Comparison of ENCODE assay signal across 16 cellular contexts in the genomic region with DNA sequence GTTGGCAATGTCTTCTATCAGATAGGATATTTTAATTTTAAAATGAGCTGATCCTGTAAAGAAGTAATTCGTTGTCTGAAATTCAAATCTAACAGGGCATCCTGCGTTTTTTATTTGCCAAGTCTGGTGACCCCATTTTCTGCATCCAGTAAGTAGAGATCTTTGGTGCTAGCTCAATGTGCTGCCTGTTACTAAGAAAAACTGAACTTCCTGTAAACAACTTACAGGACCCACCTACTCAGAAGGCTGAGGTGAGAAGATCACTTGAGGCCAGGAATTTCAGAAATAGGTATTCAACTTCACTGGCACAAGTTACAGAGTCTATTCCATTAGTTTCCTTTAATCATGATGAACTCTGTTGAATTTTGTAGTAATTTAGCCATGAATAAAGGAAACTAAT. TPM values are rescaled to one million over a fixed set of nuclear protein-coding genes. Genes with fewer than 3 reads are reported as not detected.
DNase-seq lines count a peak whose midpoint lies in the region; ATAC-seq and TF ChIP-seq lines count a peak whose summit lies in the region.
"Had no signal": no experiment of that assay in that cellular context is flagged by ENCODE, and none has a peak within 500 bp of the region (broad histone marks: within the 10 kb centered on the region; RNA-seq: fewer than 3 reads in every experiment).

No MANE protein-coding gene starts in this region.

- peaks cover 68% of the 10 kb centered on the region for H3K4me1 ChIP-seq in left ventricle myocardium inferior
- H3K4me1 ChIP-seq in effector memory CD4-positive, alpha-beta T cell (ENCODE audit: control insufficient read depth, insufficient read depth, low read length, poor library complexity, severe bottlenecking): peaks cover 26% of the 10 kb centered on the region

- DNase-seq in left ventricle myocardium inferior: no peak
- no peak for DNase-seq in Right ventricle myocardium inferior (ENCODE audit: missing footprints)
- DNase-seq in T-helper 17 cell: no peak
- DNase-seq in effector memory CD4-positive, alpha-beta T cell: no peak
- no peak for DNase-seq in NCI-H187 (lab: John Stamatoyannopoulos, UW)
- DNase-seq in NCI-H128 (lab: John Stamatoyannopoulos, UW; ENCODE audit: unreplicated experiment): no peak
- DNase-seq: heart right ventricle; NCI-H524 treated with DMSO at 0.1 percent for 48 hours; nephron progenitor cell; SIG-M5; stimulated activated CD4-positive, alpha-beta T cell treated with anti-CD3 and anti-CD28 coated beads, Interleukin-4, amount 100 ng/mL, for 1 hour had no signal

- intact Hi-C loops in left ventricle myocardium inferior (cut with micrococcal nuclease) (no loop called here), Right ventricle myocardium inferior (cut with DNase I) (no loop called here)

- peaks cover 38% of the 10 kb centered on the region for H3K4me1 Mint-ChIP-seq in T-helper 17 cell
- peaks cover 44% of the 10 kb centered on the region for H3K4me1 Mint-ChIP-seq in stimulated activated memory B cell treated with anti-CD40 and anti-IgM and Interleukin-4, amounts not matched to agents 10 μg/mL and 1 μg/mL and 100 μg/mL, for 72 hours

- H3K27me3 ChIP-seq in left ventricle myocardium inferior (ENCODE audit: low read depth): no peaks in the 10 kb centered on the region
- no peaks in the 10 kb centered on the region for H3K27me3 ChIP-seq in effector memory CD4-positive, alpha-beta T cell (replicated peaks; ENCODE audit: control insufficient read depth, insufficient read depth, low read length, poor library complexity, severe bottlenecking)
- H3K27me3 ChIP-seq: heart right ventricle had no signal

- H3K27me3 Mint-ChIP-seq in T-helper 17 cell: no peaks in the 10 kb centered on the region
- H3K27me3 Mint-ChIP-seq in stimulated activated memory B cell treated with anti-CD40 and anti-IgM and Interleukin-4, amounts not matched to agents 10 μg/mL and 1 μg/mL and 100 μg/mL, for 72 hours: no peaks in the 10 kb centered on the region

- H3K36me3 ChIP-seq in left ventricle myocardium inferior: peaks cover 13% of the 10 kb centered on the region
- peaks cover 11% of the 10 kb centered on the region for H3K36me3 ChIP-seq in effector memory CD4-positive, alpha-beta T cell (ENCODE audit: control insufficient read depth, insufficient read depth, low read length)

- no peaks in the 10 kb centered on the region for H3K9me3 Mint-ChIP-seq in stimulated activated memory B cell treated with anti-CD40 and anti-IgM and Interleukin-4, amounts not matched to agents 10 μg/mL and 1 μg/mL and 100 μg/mL, for 72 hours
- H3K9me3 Mint-ChIP-seq: nephron progenitor cell had no signal

- H3K9me3 ChIP-seq in left ventricle myocardium inferior (replicated peaks): no peaks in the 10 kb centered on the region
- H3K9me3 ChIP-seq in T-helper 17 cell (ENCODE audit: control insufficient read depth, low read length, poor library complexity, severe bottlenecking): no peaks in the 10 kb centered on the region
- H3K9me3 ChIP-seq in effector memory CD4-positive, alpha-beta T cell (ENCODE audit: control insufficient read depth, low read length): no peaks in the 10 kb centered on the region
- H3K9me3 ChIP-seq: heart right ventricle had no signal

- peak overlapping the region; percentile 89 for H3K4me3 Mint-ChIP-seq in T-helper 17 cell
- H3K4me3 Mint-ChIP-seq in stimulated activated memory B cell treated with anti-CD40 and anti-IgM and Interleukin-4, amounts not matched to agents 10 μg/mL and 1 μg/mL and 100 μg/mL, for 72 hours: no peak overlapping the region
- H3K4me3 Mint-ChIP-seq: nephron progenitor cell had no signal

- H3K4me3 ChIP-seq in left ventricle myocardium inferior: no peak overlapping the region
- H3K4me3 ChIP-seq in effector memory CD4-positive, alpha-beta T cell (ENCODE audit: insufficient read depth, low read depth, low read length, poor library complexity, severe bottlenecking): no peak overlapping the region
- H3K4me3 ChIP-seq: heart right ventricle, lung had no signal

- H3K27ac Mint-ChIP-seq in T-helper 17 cell: peak overlapping the region; percentile 98
- H3K27ac Mint-ChIP-seq in stimulated activated memory B cell treated with anti-CD40 and anti-IgM and Interleukin-4, amounts not matched to agents 10 μg/mL and 1 μg/mL and 100 μg/mL, for 72 hours: peak overlapping the region; percentile 54

- peaks cover 2% of the 10 kb centered on the region for H3K36me3 Mint-ChIP-seq in T-helper 17 cell (ENCODE audit: low read depth)
- peaks cover 5% of the 10 kb centered on the region for H3K36me3 Mint-ChIP-seq in stimulated activated memory B cell treated with anti-CD40 and anti-IgM and Interleukin-4, amounts not matched to agents 10 μg/mL and 1 μg/mL and 100 μg/mL, for 72 hours

- TF ChIP-seq CTCF in left ventricle myocardium inferior (IDR thresholded peaks at IDR 0.05; ENCODE audit: borderline replicate concordance): no peak

- peak overlapping the region; percentile 0 for H3K27ac ChIP-seq in left ventricle myocardium inferior (replicated peaks)
- H3K27ac ChIP-seq in effector memory CD4-positive, alpha-beta T cell (ENCODE audit: insufficient read depth, low read length, poor library complexity, severe bottlenecking): peak overlapping the region; percentile 49

- no peak for ATAC-seq in Right ventricle myocardium inferior
- peak; percentile 26 for ATAC-seq in T-helper 17 cell
- ATAC-seq in stimulated activated memory B cell treated with anti-CD40 and anti-IgM and Interleukin-4, amounts not matched to agents 10 μg/mL and 1 μg/mL and 100 μg/mL, for 72 hours: no peak
- no peak for ATAC-seq in HG02623 (IDR thresholded peaks at IDR 0.05; ENCODE audit: unreplicated experiment)
- ATAC-seq: activated CD4-positive, CD25-positive, alpha-beta regulatory T cell treated with anti-CD3 and anti-CD28 coated beads, Interleukin-2, amount 50 U/mL, for 24 hours; HCT116; heart right ventricle had no signal

RNA-seq across cellular contexts. Expression of a gene that starts 4.0 kb away (rescaled TPM):
- total RNA-seq in left ventricle myocardium inferior (36.5 TPM), Right ventricle myocardium inferior (38.9 TPM), T-helper 17 cell (10 to 100 TPM; 28.4 to 34.1 TPM)
